12 cellular contexts compared by ENCODE assay signal in genomic region chr20:21832442-21833152, GRCh38.
"Had no signal": no experiment of that assay in that cellular context is flagged by ENCODE, and none has a peak within 500 bp of the region (broad histone marks: within the 10 kb centered on the region; RNA-seq: fewer than 3 reads in every experiment).

No MANE protein-coding gene starts in this region.

- H3K4me2 ChIP-seq: hepatocyte had no signal

- H3K9me3 ChIP-seq: colonic mucosa, neutrophil, transverse colon had no signal

- H3K79me2 ChIP-seq: hepatocyte had no signal

- DNase-seq: activated B cell treated with CpG ODN at 0.5 μM for 24 hours; activated CD4-positive, alpha-beta T cell treated with anti-CD3 and anti-CD28 coated beads, Interleukin-2, amount 10 ng/mL, durations not matched to agents 24 days and 14 days; activated naive CD4-positive, alpha-beta T cell treated with anti-CD3 and anti-CD28 coated beads for 36 hours; colonic mucosa; effector CD4-positive, alpha-beta T cell; kidney glomerular epithelial cell; right cardiac atrium; T-helper 17 cell; transverse colon had no signal

- H3K4me1 ChIP-seq: colonic mucosa, transverse colon had no signal

- H3K27ac ChIP-seq: colonic mucosa, hepatocyte, neutrophil, transverse colon had no signal

- H3K4me3 ChIP-seq: colonic mucosa, hepatocyte, transverse colon had no signal

- H2AFZ ChIP-seq: hepatocyte had no signal

- ATAC-seq: right cardiac atrium; stimulated activated effector memory CD8-positive, alpha-beta T cell treated with anti-CD3 and anti-CD28 coated beads, Interleukin-12 subunit alpha, Interleukin-12 subunit beta, amount 100 ng/mL, for 72 hours; T-helper 17 cell had no signal

- H3K36me3 ChIP-seq: colonic mucosa, neutrophil, transverse colon had no signal

- H3K27me3 ChIP-seq: colonic mucosa, hepatocyte, neutrophil, transverse colon had no signal
